17 cellular contexts compared by ENCODE assay signal in genomic region chr1:1609822-1610485, GRCh38.
"Had no signal": no experiment of that assay in that cellular context is flagged by ENCODE, and none has a peak within 500 bp of the region (broad histone marks: within the 10 kb centered on the region; RNA-seq: fewer than 3 reads in every experiment).

No MANE protein-coding gene starts in this region.

- H3K27me3 ChIP-seq: ovary, uterus had no signal

- ATAC-seq: effector memory CD8-positive, alpha-beta T cell had no signal

- H3K9me3 Mint-ChIP-seq: activated CD4-positive, alpha-beta T cell treated with anti-CD3 and anti-CD28 coated beads, Interleukin-2, amount 10 ng/mL, durations not matched to agents 7 days and 5 days; brain; dendritic cell treated with granulocyte-macrophage colony-stimulating factor and Interleukin-4, amounts not matched to agents 40 ng/mL and 50 ng/mL, for 4 days; effector memory CD8-positive, alpha-beta T cell; neural crest cell; T-helper 2 cell treated with Interferon-gamma antibody and Interleukin-4, amounts not matched to agents 5 μg/mL and 100 μg/mL, for 36 hours had no signal

- H3K27me3 Mint-ChIP-seq: activated CD4-positive, alpha-beta T cell treated with anti-CD3 and anti-CD28 coated beads, Interleukin-2, amount 10 ng/mL, durations not matched to agents 7 days and 5 days; activated naive CD8-positive, alpha-beta T cell; dendritic cell treated with granulocyte-macrophage colony-stimulating factor and Interleukin-4, amounts not matched to agents 40 ng/mL and 50 ng/mL, for 4 days; effector memory CD8-positive, alpha-beta T cell had no signal

- H3K36me3 Mint-ChIP-seq: activated naive CD8-positive, alpha-beta T cell; brain had no signal

- H3K27ac ChIP-seq: epithelial cell of prostate, thoracic aorta, uterus had no signal

- H3K36me3 ChIP-seq: ovary, thoracic aorta, uterus had no signal

- H3K4me3 Mint-ChIP-seq: activated CD4-positive, alpha-beta T cell treated with anti-CD3 and anti-CD28 coated beads, Interleukin-2, amount 10 ng/mL, durations not matched to agents 7 days and 5 days; activated naive CD8-positive, alpha-beta T cell; dendritic cell treated with granulocyte-macrophage colony-stimulating factor and Interleukin-4, amounts not matched to agents 40 ng/mL and 50 ng/mL, for 4 days; T-helper 2 cell treated with Interferon-gamma antibody and Interleukin-4, amounts not matched to agents 5 μg/mL and 100 μg/mL, for 36 hours had no signal

- DNase-seq: activated CD4-positive, alpha-beta T cell treated with anti-CD3 and anti-CD28 coated beads, Interleukin-2, amount 10 ng/mL, durations not matched to agents 7 days and 5 days; activated CD8-positive, alpha-beta memory T cell treated with anti-CD3 and anti-CD28 coated beads, Interleukin-2, amount 50 U/mL, for 48 hours; activated gamma-delta T cell treated with Interleukin-2 at 50 U/mL for 16 hours; amniotic stem cell; effector memory CD8-positive, alpha-beta T cell; foreskin melanocyte; midbrain; stimulated activated CD4-positive, alpha-beta T cell treated with anti-CD3 and anti-CD28 coated beads, Interleukin-1b, Interleukin-23, amount 100 ng/mL, for 48 hours; uterus had no signal

- H3K27ac Mint-ChIP-seq: activated CD4-positive, alpha-beta T cell treated with anti-CD3 and anti-CD28 coated beads, Interleukin-2, amount 10 ng/mL, durations not matched to agents 7 days and 5 days; dendritic cell treated with granulocyte-macrophage colony-stimulating factor and Interleukin-4, amounts not matched to agents 40 ng/mL and 50 ng/mL, for 4 days; effector memory CD8-positive, alpha-beta T cell; T-helper 2 cell treated with Interferon-gamma antibody and Interleukin-4, amounts not matched to agents 5 μg/mL and 100 μg/mL, for 36 hours had no signal

- H3K4me3 ChIP-seq: ovary, thoracic aorta, uterus had no signal

- H3K9me3 ChIP-seq: ovary, thoracic aorta, uterus had no signal
